In the genomic region with DNA sequence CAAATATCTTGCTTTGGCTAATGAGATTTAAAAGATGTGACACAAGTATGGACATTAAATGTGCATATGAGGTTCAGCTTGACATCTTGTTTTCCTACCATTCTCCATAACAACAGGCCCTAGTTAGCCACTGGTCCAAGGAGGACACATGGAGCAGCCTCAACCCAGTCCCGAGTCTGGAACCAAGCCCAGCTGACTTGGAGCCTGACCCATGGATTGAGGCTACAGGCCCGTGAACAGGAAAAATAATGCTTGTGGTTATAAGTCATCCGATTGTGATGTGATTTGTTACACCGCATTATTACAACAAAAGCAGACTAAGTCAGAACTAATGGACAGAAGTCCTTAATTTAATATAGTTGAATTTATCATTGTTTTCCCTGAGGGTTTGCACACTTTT, we compare ENCODE assay signal across 35 cellular contexts.
DNase-seq lines count a peak whose midpoint lies in the region; ATAC-seq, FAIRE-seq and TF ChIP-seq lines count a peak whose summit lies in the region.
"Had no signal": no experiment of that assay in that cellular context is flagged by ENCODE, and none has a peak within 500 bp of the region (broad histone marks: within the 10 kb centered on the region; RNA-seq: fewer than 3 reads in every experiment).

No MANE protein-coding gene starts in this region.

- peaks cover 4% of the 10 kb centered on the region for H3K9me3 Mint-ChIP-seq in astrocyte (ENCODE audit: unreplicated experiment)
- H3K9me3 Mint-ChIP-seq: natural killer cell; T-helper 2 cell treated with Interferon-gamma antibody and Interleukin-4, amounts not matched to agents 5 μg/mL and 100 μg/mL, for 36 hours had no signal

- TF ChIP-seq CTCF in astrocyte (IDR thresholded peaks at IDR 0.05; ENCODE audit: insufficient read depth, low read depth, low read length) (no peak), fibroblast of the aortic adventitia (IDR thresholded peaks at IDR 0.05; ENCODE audit: insufficient read depth, low read length) (no peak)

- ATAC-seq in HG03139 (IDR thresholded peaks at IDR 0.05; ENCODE audit: unreplicated experiment) (no peak), HG03045 (IDR thresholded peaks at IDR 0.05; ENCODE audit: unreplicated experiment) (no peak)
- ATAC-seq: A549, lower lobe of right lung, natural killer cell, PC-3, psoas muscle had no signal

- no peaks in the 10 kb centered on the region for H3K4me1 ChIP-seq in astrocyte (ENCODE audit: insufficient read depth, low read length)
- H3K4me1 ChIP-seq: A549; BLaER1 treated with 17β-estradiol and CSF1 and Interleukin-3, amounts not matched to agents 10 nM and 100 nM; colonic mucosa; esophagus muscularis mucosa; lower lobe of right lung; psoas muscle; transverse colon had no signal

- no peak overlapping the region for H3K9ac ChIP-seq in astrocyte (ENCODE audit: low read length)
- H3K9ac ChIP-seq: BLaER1 treated with 17β-estradiol and CSF1 and Interleukin-3, amounts not matched to agents 10 nM and 100 nM had no signal

- no peaks in the 10 kb centered on the region for H3K27me3 Mint-ChIP-seq in astrocyte (ENCODE audit: low read depth, unreplicated experiment)
- H3K27me3 Mint-ChIP-seq: activated CD4-positive, alpha-beta T cell treated with anti-CD3 and anti-CD28 coated beads, Interleukin-2, amount 10 ng/mL, durations not matched to agents 7 days and 5 days had no signal

- FAIRE-seq in astrocyte (lab: Jason Lieb, UNC), result no peak
- FAIRE-seq: A549 had no signal

- DNase-seq in A172 (ENCODE audit: low spot score) (peak; percentile 8), GM04504 (ENCODE audit: low read depth) (peak; percentile 13), astrocyte (ENCODE audit: low read depth) (peak; percentile 63), fibroblast of the aortic adventitia (ENCODE audit: low read depth) (peak; percentile 20), inferior parietal cortex (ENCODE audit: extremely low spot score) (no peak)
- no peak for DNase-seq in activated naive CD4-positive, alpha-beta T cell (lab: John Stamatoyannopoulos, UW)
- DNase-seq: activated CD4-positive, alpha-beta T cell treated with anti-CD3 and anti-CD28 coated beads, Interleukin-2, amount 10 ng/mL, durations not matched to agents 7 days and 5 days; activated T-cell treated with anti-CD3 and anti-CD28 coated beads, Interleukin-2, amount 50 U/mL, for 48 hours; colonic mucosa; COR-L47; DMS53; endodermal cell; GF-D8; glutamatergic neuron; kidney; lower lobe of right lung; natural killer cell; NCI-H1092 treated with DMSO at 0.1 percent for 48 hours; NCI-H187 treated with DMSO at 0.1 percent for 48 hours; NCI-H524 treated with DMSO at 0.1 percent for 48 hours; NK-92 treated with Interleukin-12 subunit alpha and Interleukin-12 subunit beta, amount 100 ng/mL, for 24 hours; occipital lobe; PC-3; psoas muscle; SHP77; stimulated activated CD4-positive, alpha-beta T cell treated with anti-CD3 and anti-CD28 coated beads, Interleukin-1b, Interleukin-23, amount 100 ng/mL, for 48 hours; stimulated activated CD8-positive, alpha-beta memory T cell treated with anti-CD3 and anti-CD28 coated beads, Interleukin-4, amount 100 ng/mL, for 48 hours; transverse colon had no signal

- no peaks in the 10 kb centered on the region for H3K4me1 Mint-ChIP-seq in astrocyte (ENCODE audit: low read depth, unreplicated experiment)
- H3K4me1 Mint-ChIP-seq: activated CD4-positive, alpha-beta T cell treated with anti-CD3 and anti-CD28 coated beads, Interleukin-2, amount 10 ng/mL, durations not matched to agents 7 days and 5 days; natural killer cell had no signal

- no peaks in the 10 kb centered on the region for H3K36me3 ChIP-seq in astrocyte (ENCODE audit: insufficient read depth, low read length)
- H3K36me3 ChIP-seq: BLaER1 treated with 17β-estradiol and CSF1 and Interleukin-3, amounts not matched to agents 10 nM and 100 nM; colonic mucosa; esophagus muscularis mucosa; lower lobe of right lung; transverse colon had no signal

- no peak overlapping the region for H2AFZ ChIP-seq in astrocyte (ENCODE audit: low read depth, low read length)

- no peaks in the 10 kb centered on the region for H4K20me1 ChIP-seq in astrocyte (ENCODE audit: insufficient read depth, low read length)
- H4K20me1 ChIP-seq: BLaER1 treated with 17β-estradiol and CSF1 and Interleukin-3, amounts not matched to agents 10 nM and 100 nM had no signal

- H3K27ac ChIP-seq in astrocyte (ENCODE audit: low read depth, low read length), result no peak overlapping the region
- H3K27ac ChIP-seq: A549; BLaER1 treated with 17β-estradiol and CSF1 and Interleukin-3, amounts not matched to agents 10 nM and 100 nM; colonic mucosa; esophagus muscularis mucosa; lower lobe of right lung; psoas muscle; transverse colon; VCaP had no signal

- H3K4me3 Mint-ChIP-seq in astrocyte (ENCODE audit: unreplicated experiment), result no peak overlapping the region
- H3K4me3 Mint-ChIP-seq: activated CD4-positive, alpha-beta T cell treated with anti-CD3 and anti-CD28 coated beads, Interleukin-2, amount 10 ng/mL, durations not matched to agents 7 days and 5 days; endodermal cell; natural killer cell; T-helper 2 cell treated with Interferon-gamma antibody and Interleukin-4, amounts not matched to agents 5 μg/mL and 100 μg/mL, for 36 hours had no signal

- no peaks in the 10 kb centered on the region for H3K27me3 ChIP-seq in astrocyte (ENCODE audit: insufficient read depth, low read length)
- H3K27me3 ChIP-seq: BLaER1 treated with 17β-estradiol and CSF1 and Interleukin-3, amounts not matched to agents 10 nM and 100 nM; colonic mucosa; esophagus muscularis mucosa; transverse colon had no signal

- no peak overlapping the region for H3K4me2 ChIP-seq in astrocyte (ENCODE audit: low read length)
- H3K4me2 ChIP-seq: A549; BLaER1 treated with 17β-estradiol and CSF1 and Interleukin-3, amounts not matched to agents 10 nM and 100 nM had no signal

- no peaks in the 10 kb centered on the region for H3K36me3 Mint-ChIP-seq in astrocyte (ENCODE audit: low read depth, unreplicated experiment)
- H3K36me3 Mint-ChIP-seq: natural killer cell had no signal

- H3K79me2 ChIP-seq in astrocyte (ENCODE audit: insufficient read depth, low read length), result no peaks in the 10 kb centered on the region

- no peaks in the 10 kb centered on the region for H3K9me3 ChIP-seq in astrocyte (ENCODE audit: insufficient read depth, low read depth, low read length)
- H3K9me3 ChIP-seq: A549; BLaER1 treated with 17β-estradiol and CSF1 and Interleukin-3, amounts not matched to agents 10 nM and 100 nM; colonic mucosa; esophagus muscularis mucosa; lower lobe of right lung; psoas muscle; transverse colon had no signal

- H3K4me3 ChIP-seq in astrocyte (ENCODE audit: insufficient read depth, low read depth, low read length) (no peak overlapping the region), fibroblast of the aortic adventitia (ENCODE audit: low read depth, low read length) (no peak overlapping the region)
- H3K4me3 ChIP-seq: A549; BLaER1 treated with 17β-estradiol and CSF1 and Interleukin-3, amounts not matched to agents 10 nM and 100 nM; colonic mucosa; esophagus muscularis mucosa; lower lobe of right lung; psoas muscle; transverse colon had no signal

- no peak overlapping the region for H3K27ac Mint-ChIP-seq in astrocyte (ENCODE audit: unreplicated experiment)
- H3K27ac Mint-ChIP-seq: activated CD4-positive, alpha-beta T cell treated with anti-CD3 and anti-CD28 coated beads, Interleukin-2, amount 10 ng/mL, durations not matched to agents 7 days and 5 days; endodermal cell; natural killer cell; T-helper 2 cell treated with Interferon-gamma antibody and Interleukin-4, amounts not matched to agents 5 μg/mL and 100 μg/mL, for 36 hours had no signal

Comparison
In these comparisons a context has a peak if more than half of its experiments do, and no peak if none do; other contexts are left out.
1. DNase-seq: peak in A172 (single experiment), GM04504 (single experiment), astrocyte (single experiment) and fibroblast of the aortic adventitia (single experiment); none in inferior parietal cortex (single experiment) and activated naive CD4-positive, alpha-beta T cell (0 of 4).